In genomic region chrX:43693602-43694406, GRCh38 we compare ENCODE assay signal across 1 cellular context.
TF ChIP-seq lines count a peak whose summit lies in the region.

No MANE protein-coding gene starts in this region.

TF ChIP-seq in HepG2, 621 proteins besides CTCF, POLR2A, EP300 and RAD21 (continued from another document and continues in another):
- TF ChIP-seq, protein P1, sequence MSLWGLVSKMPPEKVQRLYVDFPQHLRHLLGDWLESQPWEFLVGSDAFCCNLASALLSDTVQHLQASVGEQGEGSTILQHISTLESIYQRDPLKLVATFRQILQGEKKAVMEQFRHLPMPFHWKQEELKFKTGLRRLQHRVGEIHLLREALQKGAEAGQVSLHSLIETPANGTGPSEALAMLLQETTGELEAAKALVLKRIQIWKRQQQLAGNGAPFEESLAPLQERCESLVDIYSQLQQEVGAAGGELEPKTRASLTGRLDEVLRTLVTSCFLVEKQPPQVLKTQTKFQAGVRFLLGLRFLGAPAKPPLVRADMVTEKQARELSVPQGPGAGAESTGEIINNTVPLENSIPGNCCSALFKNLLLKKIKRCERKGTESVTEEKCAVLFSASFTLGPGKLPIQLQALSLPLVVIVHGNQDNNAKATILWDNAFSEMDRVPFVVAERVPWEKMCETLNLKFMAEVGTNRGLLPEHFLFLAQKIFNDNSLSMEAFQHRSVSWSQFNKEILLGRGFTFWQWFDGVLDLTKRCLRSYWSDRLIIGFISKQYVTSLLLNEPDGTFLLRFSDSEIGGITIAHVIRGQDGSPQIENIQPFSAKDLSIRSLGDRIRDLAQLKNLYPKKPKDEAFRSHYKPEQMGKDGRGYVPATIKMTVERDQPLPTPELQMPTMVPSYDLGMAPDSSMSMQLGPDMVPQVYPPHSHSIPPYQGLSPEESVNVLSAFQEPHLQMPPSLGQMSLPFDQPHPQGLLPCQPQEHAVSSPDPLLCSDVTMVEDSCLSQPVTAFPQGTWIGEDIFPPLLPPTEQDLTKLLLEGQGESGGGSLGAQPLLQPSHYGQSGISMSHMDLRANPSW (CRISPR knock-in tag; IDR thresholded peaks at IDR 0.05; ENCODE audit: borderline replicate concordance), result no peak
- TF ChIP-seq SKIL (CRISPR knock-in tag; IDR thresholded peaks at IDR 0.05; ENCODE audit: borderline replicate concordance) (0 out of 2 replicates have a peak, but pooled peaks have one; percentile 20), ZNF792 (CRISPR knock-in tag; IDR thresholded peaks at IDR 0.05) (no peak), ZNF296 (CRISPR knock-in tag; conservative IDR thresholded peaks at IDR 0.05) (no peak), RXRB (CRISPR knock-in tag; IDR thresholded peaks at IDR 0.05; ENCODE audit: borderline replicate concordance) (peak; percentile 50; the same call in 1 of the 2 replicates), ZNF282 (IDR thresholded peaks at IDR 0.05; ENCODE audit: partially characterized antibody) (no peak), TFE3 (CRISPR knock-in tag; IDR thresholded peaks at IDR 0.05) (peak; percentile 37; the same call in 1 of the 2 replicates), KLF9 (CRISPR knock-in tag; IDR thresholded peaks at IDR 0.05; ENCODE audit: low read depth) (no peak), ZNF788 (CRISPR knock-in tag; IDR thresholded peaks at IDR 0.05; ENCODE audit: borderline replicate concordance) (no peak; the same call in 1 of the 2 replicates), ZKSCAN1 (IDR thresholded peaks at IDR 0.05; ENCODE audit: low read length) (no peak), CREM (IDR thresholded peaks at IDR 0.05) (peak; percentile 69), CREM (CRISPR knock-in tag; IDR thresholded peaks at IDR 0.05) (no peak), ZGPAT (CRISPR knock-in tag; IDR thresholded peaks at IDR 0.05) (peak; percentile 49), ZBTB43 (CRISPR knock-in tag; conservative IDR thresholded peaks at IDR 0.05) (0 out of 2 replicates have a peak, but pooled peaks have one; percentile 45), KAT2B (IDR thresholded peaks at IDR 0.05; ENCODE audit: borderline replicate concordance, low read depth, low read length) (no peak), ZNF3 (CRISPR knock-in tag; IDR thresholded peaks at IDR 0.05) (no peak), HHEX (CRISPR knock-in tag; IDR thresholded peaks at IDR 0.05) (no peak), SALL1 (CRISPR knock-in tag; IDR thresholded peaks at IDR 0.05) (peak; percentile 94), TMF1 (CRISPR knock-in tag; IDR thresholded peaks at IDR 0.05; ENCODE audit: low read depth) (no peak), MED8 (CRISPR knock-in tag; IDR thresholded peaks at IDR 0.05; ENCODE audit: insufficient replicate concordance) (no peak), NR2F1 (CRISPR knock-in tag; IDR thresholded peaks at IDR 0.05) (no peak), FOXJ3 (CRISPR knock-in tag; IDR thresholded peaks at IDR 0.05; ENCODE audit: borderline replicate concordance) (peak; percentile 70; the same call in 1 of the 2 replicates), SRSF1 (optimal IDR thresholded peaks at IDR 0.05; ENCODE audit: low read depth, low read length) (no peak), RARA (CRISPR knock-in tag; IDR thresholded peaks at IDR 0.05) (peak; percentile 87), PPARG (CRISPR knock-in tag; conservative IDR thresholded peaks at IDR 0.05) (peak; percentile 57), TP53 (CRISPR knock-in tag; conservative IDR thresholded peaks at IDR 0.05) (no peak), FIP1L1 (IDR thresholded peaks at IDR 0.05; ENCODE audit: borderline replicate concordance, insufficient read depth, low read depth, low read length) (no peak), ATF4 (CRISPR knock-in tag; IDR thresholded peaks at IDR 0.05) (peak in 1 of 2 experiments; percentile 53; a peak in 2 of 4 replicates), ZBTB38 (CRISPR knock-in tag; IDR thresholded peaks at IDR 0.05) (no peak), SIX1 (CRISPR knock-in tag; IDR thresholded peaks at IDR 0.05; ENCODE audit: borderline replicate concordance) (0 out of 2 replicates have a peak, but pooled peaks have one; percentile 18), NCOR1 (IDR thresholded peaks at IDR 0.05; ENCODE audit: borderline replicate concordance, low read length) (peak; percentile 42; the same call in 1 of the 2 replicates), ETV6 (CRISPR knock-in tag; conservative IDR thresholded peaks at IDR 0.05) (no peak), HNRNPH1 (optimal IDR thresholded peaks at IDR 0.05; ENCODE audit: low read depth, low read length) (no peak), HNRNPL (IDR thresholded peaks at IDR 0.05; ENCODE audit: low read depth, low read length) (no peak), PHF5A (CRISPR knock-in tag; IDR thresholded peaks at IDR 0.05; ENCODE audit: low read depth, unreplicated experiment) (no peak), NR2C2 (CRISPR knock-in tag; IDR thresholded peaks at IDR 0.05; ENCODE audit: borderline replicate concordance) (peak; percentile 43; the same call in 1 of the 2 replicates), DBP (CRISPR knock-in tag; IDR thresholded peaks at IDR 0.05; ENCODE audit: not compliant biosample characterization) (no peak), HNF4A (CRISPR knock-in tag; IDR thresholded peaks at IDR 0.05) (peak; percentile 70), ZNF484 (CRISPR knock-in tag; IDR thresholded peaks at IDR 0.05; ENCODE audit: borderline replicate concordance, low read depth) (no peak)
- TF ChIP-seq, protein P2, sequence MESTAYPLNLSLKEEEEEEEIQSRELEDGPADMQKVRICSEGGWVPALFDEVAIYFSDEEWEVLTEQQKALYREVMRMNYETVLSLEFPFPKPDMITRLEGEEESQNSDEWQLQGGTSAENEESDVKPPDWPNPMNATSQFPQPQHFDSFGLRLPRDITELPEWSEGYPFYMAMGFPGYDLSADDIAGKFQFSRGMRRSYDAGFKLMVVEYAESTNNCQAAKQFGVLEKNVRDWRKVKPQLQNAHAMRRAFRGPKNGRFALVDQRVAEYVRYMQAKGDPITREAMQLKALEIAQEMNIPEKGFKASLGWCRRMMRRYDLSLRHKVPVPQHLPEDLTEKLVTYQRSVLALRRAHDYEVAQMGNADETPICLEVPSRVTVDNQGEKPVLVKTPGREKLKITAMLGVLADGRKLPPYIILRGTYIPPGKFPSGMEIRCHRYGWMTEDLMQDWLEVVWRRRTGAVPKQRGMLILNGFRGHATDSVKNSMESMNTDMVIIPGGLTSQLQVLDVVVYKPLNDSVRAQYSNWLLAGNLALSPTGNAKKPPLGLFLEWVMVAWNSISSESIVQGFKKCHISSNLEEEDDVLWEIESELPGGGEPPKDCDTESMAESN (CRISPR knock-in tag; conservative IDR thresholded peaks at IDR 0.05), result peak; percentile 61; the same call in 1 of the 2 replicates
- TF ChIP-seq, protein P3, sequence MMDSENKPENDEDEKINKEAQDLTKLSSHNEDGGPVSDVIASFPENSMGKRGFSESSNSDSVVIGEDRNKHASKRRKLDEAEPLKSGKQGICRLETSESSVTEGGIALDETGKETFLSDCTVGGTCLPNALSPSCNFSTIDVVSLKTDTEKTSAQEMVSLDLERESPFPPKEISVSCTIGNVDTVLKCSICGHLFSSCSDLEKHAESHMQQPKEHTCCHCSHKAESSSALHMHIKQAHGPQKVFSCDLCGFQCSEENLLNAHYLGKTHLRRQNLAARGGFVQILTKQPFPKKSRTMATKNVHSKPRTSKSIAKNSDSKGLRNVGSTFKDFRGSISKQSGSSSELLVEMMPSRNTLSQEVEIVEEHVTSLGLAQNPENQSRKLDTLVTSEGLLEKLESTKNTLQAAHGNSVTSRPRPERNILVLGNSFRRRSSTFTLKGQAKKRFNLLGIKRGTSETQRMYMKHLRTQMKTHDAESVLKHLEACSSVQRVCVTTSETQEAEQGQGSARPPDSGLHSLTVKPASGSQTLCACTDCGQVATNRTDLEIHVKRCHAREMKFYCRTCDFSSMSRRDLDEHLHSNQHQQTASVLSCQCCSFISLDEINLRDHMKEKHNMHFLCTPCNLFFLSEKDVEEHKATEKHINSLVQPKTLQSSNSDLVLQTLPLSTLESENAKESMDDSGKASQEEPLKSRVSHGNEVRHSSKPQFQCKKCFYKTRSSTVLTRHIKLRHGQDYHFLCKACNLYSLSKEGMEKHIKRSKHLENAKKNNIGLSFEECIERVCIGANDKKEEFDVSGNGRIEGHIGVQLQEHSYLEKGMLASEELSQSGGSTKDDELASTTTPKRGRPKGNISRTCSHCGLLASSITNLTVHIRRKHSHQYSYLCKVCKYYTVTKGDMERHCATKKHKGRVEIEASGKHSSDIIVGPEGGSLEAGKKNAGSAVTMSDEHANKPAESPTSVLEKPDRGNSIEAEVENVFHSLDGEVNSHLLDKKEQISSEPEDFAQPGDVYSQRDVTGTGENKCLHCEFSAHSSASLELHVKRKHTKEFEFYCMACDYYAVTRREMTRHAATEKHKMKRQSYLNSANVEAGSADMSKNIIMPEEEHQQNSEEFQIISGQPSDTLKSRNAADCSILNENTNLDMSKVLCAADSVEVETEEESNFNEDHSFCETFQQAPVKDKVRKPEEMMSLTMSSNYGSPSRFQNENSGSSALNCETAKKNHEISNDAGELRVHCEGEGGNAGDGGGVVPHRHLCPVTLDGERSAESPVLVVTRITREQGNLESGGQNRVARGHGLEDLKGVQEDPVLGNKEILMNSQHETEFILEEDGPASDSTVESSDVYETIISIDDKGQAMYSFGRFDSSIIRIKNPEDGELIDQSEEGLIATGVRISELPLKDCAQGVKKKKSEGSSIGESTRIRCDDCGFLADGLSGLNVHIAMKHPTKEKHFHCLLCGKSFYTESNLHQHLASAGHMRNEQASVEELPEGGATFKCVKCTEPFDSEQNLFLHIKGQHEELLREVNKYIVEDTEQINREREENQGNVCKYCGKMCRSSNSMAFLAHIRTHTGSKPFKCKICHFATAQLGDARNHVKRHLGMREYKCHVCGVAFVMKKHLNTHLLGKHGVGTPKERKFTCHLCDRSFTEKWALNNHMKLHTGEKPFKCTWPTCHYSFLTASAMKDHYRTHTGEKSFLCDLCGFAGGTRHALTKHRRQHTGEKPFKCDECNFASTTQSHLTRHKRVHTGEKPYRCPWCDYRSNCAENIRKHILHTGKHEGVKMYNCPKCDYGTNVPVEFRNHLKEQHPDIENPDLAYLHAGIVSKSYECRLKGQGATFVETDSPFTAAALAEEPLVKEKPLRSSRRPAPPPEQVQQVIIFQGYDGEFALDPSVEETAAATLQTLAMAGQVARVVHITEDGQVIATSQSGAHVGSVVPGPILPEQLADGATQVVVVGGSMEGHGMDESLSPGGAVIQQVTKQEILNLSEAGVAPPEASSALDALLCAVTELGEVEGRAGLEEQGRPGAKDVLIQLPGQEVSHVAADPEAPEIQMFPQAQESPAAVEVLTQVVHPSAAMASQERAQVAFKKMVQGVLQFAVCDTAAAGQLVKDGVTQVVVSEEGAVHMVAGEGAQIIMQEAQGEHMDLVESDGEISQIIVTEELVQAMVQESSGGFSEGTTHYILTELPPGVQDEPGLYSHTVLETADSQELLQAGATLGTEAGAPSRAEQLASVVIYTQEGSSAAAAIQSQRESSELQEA (CRISPR knock-in tag; IDR thresholded peaks at IDR 0.05; ENCODE audit: not compliant biosample characterization), result no peak
